ENCODE assay signal across 10 cellular contexts in genomic region chr10:128530301-128530700, GRCh38.
DNase-seq lines count a peak whose midpoint lies in the region; ATAC-seq and TF ChIP-seq lines count a peak whose summit lies in the region.
"Had no signal": no experiment of that assay in that cellular context is flagged by ENCODE, and none has a peak within 500 bp of the region (broad histone marks: within the 10 kb centered on the region; RNA-seq: fewer than 3 reads in every experiment).

No MANE protein-coding gene starts in this region.

- WGBS in upper lobe of left lung, 2 donors: 42 to 51% methylated on average over 5 of the region's 5 CpGs

- no peaks in the 10 kb centered on the region for H4K20me1 ChIP-seq in PC-9 (ENCODE audit: insufficient read depth)

- H3K9me3 Mint-ChIP-seq in stimulated activated effector memory CD8-positive, alpha-beta T cell treated with anti-CD3 and anti-CD28 coated beads, Interleukin-12 subunit alpha, Interleukin-12 subunit beta, amount 100 ng/mL, for 72 hours: no peaks in the 10 kb centered on the region

- no peak for TF ChIP-seq POLR2A in upper lobe of left lung (IDR thresholded peaks at IDR 0.05)

- no peaks in the 10 kb centered on the region for H3K36me3 Mint-ChIP-seq in stimulated activated effector memory CD8-positive, alpha-beta T cell treated with anti-CD3 and anti-CD28 coated beads, Interleukin-12 subunit alpha, Interleukin-12 subunit beta, amount 100 ng/mL, for 72 hours

- H3K36me3 ChIP-seq in cardiac muscle cell: no peaks in the 10 kb centered on the region
- H3K36me3 ChIP-seq in PC-9 (ENCODE audit: low read depth): no peaks in the 10 kb centered on the region
- no peaks in the 10 kb centered on the region for H3K36me3 ChIP-seq in upper lobe of left lung

- no peak overlapping the region for H2AFZ ChIP-seq in PC-9

- CTCF ChIA-PET in PC-9 (lab: Charles Lee): no interaction called here

- no peaks in the 10 kb centered on the region for H3K9me2 ChIP-seq in PC-9 (ENCODE audit: insufficient read depth)

- H3K4me3 Mint-ChIP-seq in stimulated activated effector memory CD8-positive, alpha-beta T cell treated with anti-CD3 and anti-CD28 coated beads, Interleukin-12 subunit alpha, Interleukin-12 subunit beta, amount 100 ng/mL, for 72 hours: no peak overlapping the region
- H3K4me3 Mint-ChIP-seq: CD8-positive, alpha-beta memory T cell had no signal

- no peak overlapping the region for H3K4me3 ChIP-seq in cardiac muscle cell
- H3K4me3 ChIP-seq in PC-9: no peak overlapping the region
- H3K4me3 ChIP-seq in upper lobe of left lung: no peak overlapping the region

- ATAC-seq in left cardiac atrium (no peak), upper lobe of left lung (ENCODE audit: low FRiP score in 2 of 2) (no peak), HG03442 (IDR thresholded peaks at IDR 0.05; ENCODE audit: unreplicated experiment) (no peak), HG02885 (IDR thresholded peaks at IDR 0.05; ENCODE audit: poor library complexity, unreplicated experiment) (no peak)
- ATAC-seq in stimulated activated effector memory CD8-positive, alpha-beta T cell treated with anti-CD3 and anti-CD28 coated beads, Interleukin-12 subunit alpha, Interleukin-12 subunit beta, amount 100 ng/mL, for 72 hours: no peak

- no peak overlapping the region for H3K27ac Mint-ChIP-seq in stimulated activated effector memory CD8-positive, alpha-beta T cell treated with anti-CD3 and anti-CD28 coated beads, Interleukin-12 subunit alpha, Interleukin-12 subunit beta, amount 100 ng/mL, for 72 hours
- H3K27ac Mint-ChIP-seq: CD8-positive, alpha-beta memory T cell had no signal

- no peak for TF ChIP-seq EP300 in upper lobe of left lung (IDR thresholded peaks at IDR 0.05)

- peak; percentile 54 for TF ChIP-seq CTCF in cardiac muscle cell (IDR thresholded peaks at IDR 0.05; ENCODE audit: low read depth, low read length)
- peak; percentile 58 for TF ChIP-seq CTCF in PC-9 (conservative IDR thresholded peaks at IDR 0.05)
- peak in 5 of 6 experiments; percentile 8 to 26 (median 14) for TF ChIP-seq CTCF in upper lobe of left lung (IDR thresholded peaks at IDR 0.05)

- no peaks in the 10 kb centered on the region for H3K4me1 Mint-ChIP-seq in stimulated activated effector memory CD8-positive, alpha-beta T cell treated with anti-CD3 and anti-CD28 coated beads, Interleukin-12 subunit alpha, Interleukin-12 subunit beta, amount 100 ng/mL, for 72 hours
- H3K4me1 Mint-ChIP-seq: CD8-positive, alpha-beta memory T cell had no signal

- H3K4me2 ChIP-seq in PC-9: no peak overlapping the region

- H3K4me1 ChIP-seq in cardiac muscle cell (ENCODE audit: low read depth): peaks cover 16% of the 10 kb centered on the region
- no peaks in the 10 kb centered on the region for H3K4me1 ChIP-seq in PC-9 (replicated peaks; ENCODE audit: insufficient read depth)
- no peaks in the 10 kb centered on the region for H3K4me1 ChIP-seq in upper lobe of left lung

- DNase-seq in cardiac muscle cell (ENCODE audit: low read depth in 1 of 2, low spot score in 1 of 2) (peak in 1 of 2 donors; percentile 18), left cardiac atrium (no peak), PC-9 (no peak), inferior parietal cortex (ENCODE audit: extremely low spot score) (peak; percentile 65), upper lobe of left lung (no peak)
- no peak for DNase-seq in stimulated activated effector memory CD8-positive, alpha-beta T cell treated with anti-CD3 and anti-CD28 coated beads, Interleukin-12 subunit alpha, Interleukin-12 subunit beta, amount 100 ng/mL, for 72 hours (ENCODE audit: low spot score in 2 of 2)
- DNase-seq: activated CD4-positive, CD25-positive, alpha-beta regulatory T cell; CD8-positive, alpha-beta memory T cell had no signal

- POLR2A ChIA-PET in PC-9 (lab: Charles Lee; ENCODE audit: unreplicated experiment): no interaction called here

- no peaks in the 10 kb centered on the region for H3F3A ChIP-seq in PC-9 (ENCODE audit: insufficient read depth, low read depth)

- H3K79me2 ChIP-seq in PC-9 (ENCODE audit: low read depth): no peaks in the 10 kb centered on the region

- no peaks in the 10 kb centered on the region for H3K9me3 ChIP-seq in cardiac muscle cell (ENCODE audit: low read depth)
- no peaks in the 10 kb centered on the region for H3K9me3 ChIP-seq in PC-9 (ENCODE audit: insufficient read depth, low read depth)
- H3K9me3 ChIP-seq in upper lobe of left lung: no peaks in the 10 kb centered on the region

- H3K27ac ChIP-seq in cardiac muscle cell: no peak overlapping the region
- H3K27ac ChIP-seq in PC-9: no peak overlapping the region
- H3K27ac ChIP-seq in upper lobe of left lung: no peak overlapping the region

- no TSS peak for BruUV-seq in PC-9 (replicated peaks; lab: Mats Ljungman, UMichigan)

- intact Hi-C loops in left cardiac atrium (cut with DNase I) (loop anchor here in 1 of 2 donors (5.0 kb wide), 1 partner anchor 263 kb away; no protein-coding TSS in a partner anchor), PC-9 (cut with micrococcal nuclease; ENCODE audit: unreplicated experiment) (no loop called here)

- H3K27me3 ChIP-seq in cardiac muscle cell: no peaks in the 10 kb centered on the region
- peaks cover 49% of the 10 kb centered on the region for H3K27me3 ChIP-seq in PC-9 (ENCODE audit: insufficient read depth, low read depth)
- H3K27me3 ChIP-seq in upper lobe of left lung: no peaks in the 10 kb centered on the region
